ENCODE assay signal across 1 cellular context in genomic region chr1:48471603-48472576, GRCh38.
TF ChIP-seq lines count a peak whose summit lies in the region.

Gene SPATA6, minus strand, starts transcription at chr1:48472204. Its CDS starts 196 bp downstream, at chr1:48472008.

TF ChIP-seq in HepG2, 621 proteins besides CTCF, POLR2A, EP300 and RAD21 (continued from another document and continues in another):
- TF ChIP-seq ZHX1 (CRISPR knock-in tag; IDR thresholded peaks at IDR 0.05; ENCODE audit: low read depth) = 0 out of 2 replicates have a peak, but pooled peaks have one; percentile 36
- TF ChIP-seq RBFOX2 (IDR thresholded peaks at IDR 0.05; ENCODE audit: low read depth, low read length) = peak; percentile 50; the same call in 1 of the 2 replicates
- TF ChIP-seq ETV5 (CRISPR knock-in tag; IDR thresholded peaks at IDR 0.05; ENCODE audit: borderline replicate concordance) = peak; percentile 72; the same call in 1 of the 2 replicates
- 0 out of 2 replicates have a peak, but pooled peaks have one; percentile 46 for TF ChIP-seq ZSCAN31 (CRISPR knock-in tag; IDR thresholded peaks at IDR 0.05; ENCODE audit: low read depth)
- no peak for TF ChIP-seq ZFP41 (CRISPR knock-in tag; IDR thresholded peaks at IDR 0.05; ENCODE audit: borderline replicate concordance)
- TF ChIP-seq ZNF350 (CRISPR knock-in tag; IDR thresholded peaks at IDR 0.05; ENCODE audit: borderline replicate concordance, low read depth) = no peak
- no peak for TF ChIP-seq ZC3H4 (CRISPR knock-in tag; IDR thresholded peaks at IDR 0.05; ENCODE audit: borderline replicate concordance)
- TF ChIP-seq YEATS4 (CRISPR knock-in tag; IDR thresholded peaks at IDR 0.05; ENCODE audit: borderline replicate concordance) = peak; percentile 55; the same call in 1 of the 2 replicates
- TF ChIP-seq ZNF251 (CRISPR knock-in tag; IDR thresholded peaks at IDR 0.05) = no peak
- TF ChIP-seq SAP130 (CRISPR knock-in tag; IDR thresholded peaks at IDR 0.05; ENCODE audit: low read depth) = peak; percentile 86
- TF ChIP-seq ZNF253 (CRISPR knock-in tag; IDR thresholded peaks at IDR 0.05; ENCODE audit: borderline replicate concordance) = no peak
- TF ChIP-seq POGZ (CRISPR knock-in tag; IDR thresholded peaks at IDR 0.05) = peak; percentile 65; the same call in 1 of the 2 replicates
- TF ChIP-seq ZFX (CRISPR knock-in tag; IDR thresholded peaks at IDR 0.05; ENCODE audit: low read depth) = 0 out of 2 replicates have a peak, but pooled peaks have one; percentile 12
- TF ChIP-seq PATZ1 (CRISPR knock-in tag; IDR thresholded peaks at IDR 0.05) = peak; percentile 62
- peak; percentile 28; the same call in 1 of the 2 replicates for TF ChIP-seq KLF12 (CRISPR knock-in tag; IDR thresholded peaks at IDR 0.05; ENCODE audit: borderline replicate concordance)
- TF ChIP-seq ZFY (CRISPR knock-in tag; IDR thresholded peaks at IDR 0.05) = peak; percentile 54
- TF ChIP-seq ELF3 (CRISPR knock-in tag; IDR thresholded peaks at IDR 0.05) = no peak; the same call in 1 of the 2 replicates
- no peak for TF ChIP-seq DPF2 (CRISPR knock-in tag; IDR thresholded peaks at IDR 0.05; ENCODE audit: borderline replicate concordance, low read depth)
- TF ChIP-seq HOXA3 (CRISPR knock-in tag; IDR thresholded peaks at IDR 0.05) = peak; percentile 37; the same call in 1 of the 2 replicates
- 0 out of 2 replicates have a peak, but pooled peaks have one; percentile 52 for TF ChIP-seq ZNF772 (CRISPR knock-in tag; IDR thresholded peaks at IDR 0.05)
- peak; percentile 30; the same call in 1 of the 2 replicates for TF ChIP-seq ZFP90 (CRISPR knock-in tag; IDR thresholded peaks at IDR 0.05; ENCODE audit: borderline replicate concordance)
- 0 out of 2 replicates have a peak, but pooled peaks have one; percentile 19 for TF ChIP-seq MAZ (IDR thresholded peaks at IDR 0.05; ENCODE audit: borderline replicate concordance, low read depth, low read length)
- TF ChIP-seq MAZ (CRISPR knock-in tag; IDR thresholded peaks at IDR 0.05; ENCODE audit: low read depth) = peak; percentile 57; the same call in 1 of the 2 replicates
- no peak for TF ChIP-seq MBD4 (IDR thresholded peaks at IDR 0.05; ENCODE audit: borderline replicate concordance, low read length)
- TF ChIP-seq ELF1 (CRISPR knock-in tag; IDR thresholded peaks at IDR 0.05) = peak; percentile 66; the same call in 1 of the 2 replicates
- no peak for TF ChIP-seq RELA (CRISPR knock-in tag; IDR thresholded peaks at IDR 0.05)
- peak; percentile 50 for TF ChIP-seq GABPA (IDR thresholded peaks at IDR 0.05; ENCODE audit: low read depth, low read length)
- TF ChIP-seq GABPA (CRISPR knock-in tag; IDR thresholded peaks at IDR 0.05; ENCODE audit: low read depth) = peak; percentile 67; the same call in 1 of the 2 replicates
- TF ChIP-seq KDM5B (CRISPR knock-in tag; IDR thresholded peaks at IDR 0.05; ENCODE audit: borderline replicate concordance) = 0 out of 2 replicates have a peak, but pooled peaks have one; percentile 21
- peak; percentile 83; the same call in 1 of the 2 replicates for TF ChIP-seq ARID4A (CRISPR knock-in tag; IDR thresholded peaks at IDR 0.05; ENCODE audit: borderline replicate concordance)
- no peak for TF ChIP-seq DBP (CRISPR knock-in tag; IDR thresholded peaks at IDR 0.05; ENCODE audit: not compliant biosample characterization)
- TF ChIP-seq BORCS8-MEF2B (CRISPR knock-in tag; IDR thresholded peaks at IDR 0.05) = no peak
- peak; percentile 68 for TF ChIP-seq ZNF777 (CRISPR knock-in tag; IDR thresholded peaks at IDR 0.05)
- 0 out of 2 replicates have a peak, but pooled peaks have one; percentile 27 for TF ChIP-seq TBX2 (CRISPR knock-in tag; IDR thresholded peaks at IDR 0.05; ENCODE audit: borderline replicate concordance)
- peak; percentile 65 for TF ChIP-seq HNRNPK (IDR thresholded peaks at IDR 0.05; ENCODE audit: low read depth, low read length, poor library complexity, severe bottlenecking)
- TF ChIP-seq GABPB1 (CRISPR knock-in tag; IDR thresholded peaks at IDR 0.05) = peak; percentile 90
- TF ChIP-seq HDAC1 (CRISPR knock-in tag; IDR thresholded peaks at IDR 0.05) = peak; percentile 49; the same call in 1 of the 2 replicates
- peak; percentile 30 for TF ChIP-seq YY1 (IDR thresholded peaks at IDR 0.05; ENCODE audit: insufficient read depth, insufficient replicate concordance, low read depth, low read length)
- TF ChIP-seq ZNF749 (CRISPR knock-in tag; IDR thresholded peaks at IDR 0.05; ENCODE audit: borderline replicate concordance) = peak; percentile 45; the same call in 1 of the 2 replicates
- TF ChIP-seq SP4 (CRISPR knock-in tag; IDR thresholded peaks at IDR 0.05) = 0 out of 2 replicates have a peak, but pooled peaks have one; percentile 20
- 0 out of 2 replicates have a peak, but pooled peaks have one; percentile 31 for TF ChIP-seq TFDP2 (CRISPR knock-in tag; IDR thresholded peaks at IDR 0.05)
- TF ChIP-seq IRF2 (CRISPR knock-in tag; IDR thresholded peaks at IDR 0.05) = no peak
- peak; percentile 44 for TF ChIP-seq PTBP1 (IDR thresholded peaks at IDR 0.05; ENCODE audit: low read depth, low read length, poor library complexity, severe bottlenecking)
- peak; percentile 78 for TF ChIP-seq CREB1 (IDR thresholded peaks at IDR 0.05)
- TF ChIP-seq CREB1 (CRISPR knock-in tag; IDR thresholded peaks at IDR 0.05) = peak; percentile 49
- no peak for TF ChIP-seq ATF1 (CRISPR knock-in tag; IDR thresholded peaks at IDR 0.05)
- peak; percentile 87; the same call in 1 of the 2 replicates for TF ChIP-seq TFAP4 (IDR thresholded peaks at IDR 0.05; ENCODE audit: borderline replicate concordance, low read depth)
- peak; percentile 51; the same call in 1 of the 2 replicates for TF ChIP-seq SIN3A (IDR thresholded peaks at IDR 0.05; ENCODE audit: borderline replicate concordance, low read depth, low read length)
- peak; percentile 24; the same call in 1 of the 2 replicates for TF ChIP-seq HOMEZ (CRISPR knock-in tag; IDR thresholded peaks at IDR 0.05; ENCODE audit: low read depth)
- 0 out of 2 replicates have a peak, but pooled peaks have one; percentile 44 for TF ChIP-seq TARDBP (CRISPR knock-in tag; IDR thresholded peaks at IDR 0.05)
- TF ChIP-seq GMEB1 (CRISPR knock-in tag; IDR thresholded peaks at IDR 0.05; ENCODE audit: borderline replicate concordance) = peak; percentile 45; the same call in 1 of the 2 replicates
- 0 out of 2 replicates have a peak, but pooled peaks have one; percentile 57 for TF ChIP-seq ZBTB21 (CRISPR knock-in tag; IDR thresholded peaks at IDR 0.05)
- TF ChIP-seq SPEN (CRISPR knock-in tag; IDR thresholded peaks at IDR 0.05; ENCODE audit: low read depth) = 0 out of 2 replicates have a peak, but pooled peaks have one; percentile 39
